2 cellular contexts compared by ENCODE assay signal in genomic region chr15:59268980-59269472, GRCh38.
A peak's percentile ranks its signal among the peaks of the same experiment; 100 is the strongest.
TF ChIP-seq lines count a peak whose summit lies in the region.

No MANE protein-coding gene starts in this region.

TF ChIP-seq in A549, 52 proteins besides CTCF, POLR2A, EP300 and RAD21 (continued from another document):
- TF ChIP-seq HOXB13 (CRISPR knock-in tag; IDR thresholded peaks at IDR 0.05; ENCODE audit: low read depth): no peak
- no peak for TF ChIP-seq HES2 (IDR thresholded peaks at IDR 0.05)
- TF ChIP-seq HEYL (CRISPR knock-in tag; IDR thresholded peaks at IDR 0.05): no peak
- TF ChIP-seq MAZ (IDR thresholded peaks at IDR 0.05; ENCODE audit: borderline replicate concordance, low read depth, low read length): no peak
- no peak for TF ChIP-seq FOSB (CRISPR knock-in tag; IDR thresholded peaks at IDR 0.05)
- no peak for TF ChIP-seq MYC (IDR thresholded peaks at IDR 0.05; ENCODE audit: borderline replicate concordance, low read length)
- TF ChIP-seq ZNF302 (CRISPR knock-in tag; IDR thresholded peaks at IDR 0.05): peak; percentile 22; the same call in 1 of the 2 replicates
- peak; percentile 22; the same call in 1 of the 2 replicates for TF ChIP-seq EHF (CRISPR knock-in tag; IDR thresholded peaks at IDR 0.05)
- 0 out of 2 replicates have a peak, but pooled peaks have one; percentile 42 for TF ChIP-seq ATOH8 (CRISPR knock-in tag; IDR thresholded peaks at IDR 0.05; ENCODE audit: low read depth)
- TF ChIP-seq BCL3 (IDR thresholded peaks at IDR 0.05): no peak
- no peak for TF ChIP-seq E2F6 (IDR thresholded peaks at IDR 0.05; ENCODE audit: borderline replicate concordance, low read depth)
- peak in 1 of 2 experiments; percentile 58; a peak in 1 of 5 replicates for TF ChIP-seq JUN (IDR thresholded peaks at IDR 0.05)
- no peak for TF ChIP-seq EHMT2 (IDR thresholded peaks at IDR 0.05; ENCODE audit: low read depth)
- TF ChIP-seq JUNB (IDR thresholded peaks at IDR 0.05): peak; percentile 53
- no peak for TF ChIP-seq POLR2AphosphoS2 (conservative IDR thresholded peaks at IDR 0.05; ENCODE audit: low read length)
- TF ChIP-seq CBX8 (IDR thresholded peaks at IDR 0.05): no peak
- TF ChIP-seq GATA3 (IDR thresholded peaks at IDR 0.05; ENCODE audit: borderline replicate concordance): peak; percentile 40; the same call in 1 of the 2 replicates
- TF ChIP-seq CHD2 (IDR thresholded peaks at IDR 0.05; ENCODE audit: low read length, partially characterized antibody): no peak
- no peak for TF ChIP-seq ZC3H11A (IDR thresholded peaks at IDR 0.05)
- TF ChIP-seq FOXS1 (CRISPR knock-in tag; IDR thresholded peaks at IDR 0.05): no peak
- no peak for TF ChIP-seq NPAS2 (CRISPR knock-in tag; IDR thresholded peaks at IDR 0.05; ENCODE audit: borderline replicate concordance)
- peak; percentile 85 for TF ChIP-seq KDM1A (IDR thresholded peaks at IDR 0.05; ENCODE audit: low read depth)
- TF ChIP-seq ESRRA (IDR thresholded peaks at IDR 0.05; ENCODE audit: borderline replicate concordance, low read length): peak; percentile 94
- TF ChIP-seq CEBPB (IDR thresholded peaks at IDR 0.05): no peak
- TF ChIP-seq CHD4 (IDR thresholded peaks at IDR 0.05; ENCODE audit: borderline replicate concordance): peak; percentile 88; the same call in 1 of the 2 replicates
- TF ChIP-seq NR3C1 (IDR thresholded peaks at IDR 0.05): no peak
- TF ChIP-seq KDM5A (IDR thresholded peaks at IDR 0.05): no peak
- no peak for TF ChIP-seq ZFP36 (IDR thresholded peaks at IDR 0.05; ENCODE audit: borderline replicate concordance, partially characterized antibody)
- peak; percentile 88 for TF ChIP-seq RCOR1 (IDR thresholded peaks at IDR 0.05; ENCODE audit: low read depth, low read length)
- TF ChIP-seq HOXB5 (CRISPR knock-in tag; IDR thresholded peaks at IDR 0.05): 0 out of 2 replicates have a peak, but pooled peaks have one; percentile 65
- TF ChIP-seq RARB (CRISPR knock-in tag; IDR thresholded peaks at IDR 0.05): no peak
- TF ChIP-seq NFE2L2 (conservative IDR thresholded peaks at IDR 0.05; ENCODE audit: low read length): no peak

TF ChIP-seq in GM23338, 12 proteins besides CTCF, POLR2A, EP300 and RAD21:
- TF ChIP-seq REST (IDR thresholded peaks at IDR 0.05; ENCODE audit: unreplicated experiment) (no peak), ZNF462 (CRISPR knock-in tag; IDR thresholded peaks at IDR 0.05) (no peak), ZNF331 (CRISPR knock-in tag; IDR thresholded peaks at IDR 0.05; ENCODE audit: low read depth) (no peak), CREB1 (CRISPR knock-in tag; IDR thresholded peaks at IDR 0.05; ENCODE audit: low read depth) (no peak), ETS1 (IDR thresholded peaks at IDR 0.05) (no peak), STAT1 (IDR thresholded peaks at IDR 0.05; ENCODE audit: unreplicated experiment) (no peak), ZNF114 (CRISPR knock-in tag; IDR thresholded peaks at IDR 0.05) (no peak)
